In the genomic region with DNA sequence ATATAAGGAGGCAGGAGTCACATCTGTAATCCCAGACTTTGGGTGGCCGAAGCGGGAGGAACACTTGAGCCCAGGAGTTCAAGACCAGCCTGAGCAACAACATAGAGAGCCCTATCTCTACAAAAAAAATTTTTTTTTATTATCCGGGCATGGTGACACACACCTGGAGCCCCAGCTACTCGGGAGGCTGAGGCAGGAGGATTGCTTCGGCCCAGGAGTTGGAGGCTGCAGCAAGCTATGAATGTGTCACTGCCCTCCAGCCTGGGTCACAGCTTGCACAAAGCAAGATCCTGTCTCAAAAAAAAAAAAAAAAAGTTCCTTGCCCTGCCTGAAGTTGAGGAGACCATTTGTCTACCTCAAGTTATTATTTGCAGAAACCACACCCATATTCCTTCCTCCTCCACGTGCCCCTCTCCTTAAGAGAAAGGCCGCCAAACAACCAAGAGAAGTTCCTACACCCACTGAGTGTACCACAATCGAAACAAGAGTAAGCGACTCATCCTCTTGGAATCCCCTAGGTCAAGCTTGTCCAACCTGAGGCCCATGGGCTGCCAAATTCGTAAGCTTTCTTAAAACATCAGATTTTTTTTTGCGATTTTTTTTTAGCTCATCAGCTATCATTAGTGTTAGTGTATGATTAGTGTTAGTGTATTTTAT, we compare ENCODE assay signal across 9 cellular contexts. TPM values are rescaled to one million over a fixed set of nuclear protein-coding genes. Genes with fewer than 3 reads are reported as not detected.
A peak's percentile ranks its signal among the peaks of the same experiment; 100 is the strongest.
DNase-seq lines count a peak whose midpoint lies in the region; ATAC-seq, FAIRE-seq and TF ChIP-seq lines count a peak whose summit lies in the region.
"Had no signal": no experiment of that assay in that cellular context is flagged by ENCODE, and none has a peak within 500 bp of the region (broad histone marks: within the 10 kb centered on the region; RNA-seq: fewer than 3 reads in every experiment).

No MANE protein-coding gene starts in this region.

- H3K9me2 ChIP-seq in HCT116 (ENCODE audit: insufficient read depth): no peaks in the 10 kb centered on the region

- POLR2A ChIA-PET in A673 (lab: Charles Lee; ENCODE audit: low non-redundant PET): no interaction called here
- POLR2A ChIA-PET in HCT116 (lab: Charles Lee): no interaction called here

- H3K4me2 ChIP-seq in HCT116 (ENCODE audit: low read length) (peak overlapping the region; percentile 97), keratinocyte (ENCODE audit: control insufficient read depth, extremely low read depth, insufficient read depth, low read depth, low read length) (peak overlapping the region; percentile 6)
- H3K4me2 ChIP-seq: KMS-11 had no signal

- H3K36me3 ChIP-seq in A673 (ENCODE audit: insufficient read depth, low read length, poor library complexity, severe bottlenecking) (no peaks in the 10 kb centered on the region), HCT116 (ENCODE audit: control insufficient read depth in 1 of 2, insufficient read depth in 2 of 2, low read length in 2 of 2) (no peaks in the 10 kb centered on the region), keratinocyte (ENCODE audit: control insufficient read depth in 2 of 2, extremely low read depth in 1 of 2, insufficient read depth in 2 of 2, low read length in 2 of 2) (peaks cover 0 to 1% of the 10 kb centered on the region in 2 experiments)

- intact Hi-C loops in A673 (cut with micrococcal nuclease; ENCODE audit: unreplicated experiment) (no loop called here), HCT116 (cut with micrococcal nuclease) (loop anchor here (5.0 to 10.0 kb wide), 2 partner anchors 42 to 176 kb away; no protein-coding TSS in a partner anchor)

- no peaks in the 10 kb centered on the region for H3K9me1 ChIP-seq in keratinocyte (ENCODE audit: control insufficient read depth, extremely low read depth, insufficient read depth, low read length)

- H3K9me3 ChIP-seq in A673 (ENCODE audit: low read depth, low read length, poor library complexity, severe bottlenecking) (no peaks in the 10 kb centered on the region), HCT116 (ENCODE audit: control insufficient read depth in 1 of 2, insufficient read depth in 1 of 2, low read depth in 1 of 2, low read length in 2 of 2) (no peaks in the 10 kb centered on the region), keratinocyte (ENCODE audit: control insufficient read depth, low read depth, low read length) (no peaks in the 10 kb centered on the region)

- RAD21 ChIA-PET in HCT116 (lab: Charles Lee; ENCODE audit: low non-redundant PET in 1 of 2, low total read pairs in 2 of 2, uncharacterized antibody in 2 of 2, unreplicated experiment in 2 of 2): no interaction called here

- H2AFZ ChIP-seq in HCT116 (ENCODE audit: low read depth, low read length, poor library complexity, severe bottlenecking): no peak overlapping the region
- no peak overlapping the region for H2AFZ ChIP-seq in keratinocyte (ENCODE audit: control insufficient read depth, low read length)

- H3K79me2 ChIP-seq in HCT116 (ENCODE audit: insufficient read depth, low read length): peaks cover 68% of the 10 kb centered on the region
- peaks cover 42% of the 10 kb centered on the region for H3K79me2 ChIP-seq in keratinocyte (ENCODE audit: control insufficient read depth, insufficient read depth, low read length)

- dilution Hi-C loops in keratinocyte (cut with MboI; ENCODE audit: extremely low pct_ligation_motif_present, low sequenced_read_pairs): no loop called here

- H3K27me3 ChIP-seq in A673 (replicated peaks; ENCODE audit: insufficient read depth, low read depth, low read length, poor library complexity) (no peaks in the 10 kb centered on the region), HCT116 (ENCODE audit: insufficient read depth, low read length) (no peaks in the 10 kb centered on the region), keratinocyte (ENCODE audit: control insufficient read depth, extremely low read depth, insufficient read depth, low read length) (no peaks in the 10 kb centered on the region)

- TF ChIP-seq CTCF in A673 (conservative IDR thresholded peaks at IDR 0.05; ENCODE audit: low read depth, low read length) (no peak), HCT116 (IDR thresholded peaks at IDR 0.05 in 2 of 3, conservative IDR thresholded peaks at IDR 0.05 in 1 of 3; ENCODE audit: borderline replicate concordance in 1 of 3, insufficient read depth in 1 of 3, low read depth in 2 of 3, low read length in 2 of 3) (no peak), keratinocyte (optimal IDR thresholded peaks at IDR 0.05 in 1 of 3, IDR thresholded peaks at IDR 0.05 in 1 of 3, conservative IDR thresholded peaks at IDR 0.05 in 1 of 3; ENCODE audit: extremely low read depth in 1 of 3, insufficient read depth in 2 of 3, low read length in 3 of 3) (no peak)

- FAIRE-seq in keratinocyte (lab: Jason Lieb, UNC): no peak

- no TSS peak for BruUV-seq in A673 (replicated peaks; lab: Mats Ljungman, UMichigan)
- BruUV-seq in HCT116 (replicated peaks; lab: Mats Ljungman, UMichigan): no TSS peak

- H4K20me1 ChIP-seq in HCT116 (ENCODE audit: insufficient read depth): no peaks in the 10 kb centered on the region
- no peaks in the 10 kb centered on the region for H4K20me1 ChIP-seq in keratinocyte (ENCODE audit: control insufficient read depth, extremely low read depth, insufficient read depth, low read length)

- H3K27ac ChIP-seq in A673 (ENCODE audit: low read depth, low read length, poor library complexity, severe bottlenecking) (no peak overlapping the region), HCT116 (ENCODE audit: low read depth, low read length) (no peak overlapping the region; the same call in 1 of the 2 replicates), keratinocyte (ENCODE audit: control insufficient read depth, insufficient read depth, low read length) (no peak overlapping the region)
- H3K27ac ChIP-seq: KMS-11 had no signal

- H3K9ac ChIP-seq in HCT116 (ENCODE audit: low read length) (0 out of 2 replicates have a peak overlapping the region, but pooled peaks have one; percentile 86), keratinocyte (ENCODE audit: control insufficient read depth, extremely low read depth, insufficient read depth, low read length) (no peak overlapping the region)
- H3K9ac ChIP-seq: KMS-11 had no signal

- ATAC-seq in HCT116 (no peak), GM21367 (IDR thresholded peaks at IDR 0.05; ENCODE audit: unreplicated experiment) (no peak), GM18511 (IDR thresholded peaks at IDR 0.05; ENCODE audit: unreplicated experiment) (no peak)

- DNase-seq in A673 (ENCODE audit: low spot score) (no peak), HCT116 (ENCODE audit: low read depth, low spot score) (peak; percentile 36), keratinocyte (ENCODE audit: low read depth, low spot score) (no peak), AG20443 (ENCODE audit: low spot score) (no peak), superior temporal gyrus (ENCODE audit: extremely low spot score) (no peak)
- peak; percentile 21 to 25 for DNase-seq in activated T-cell treated with anti-CD3 and anti-CD28 coated beads, Interleukin-2, amount 50 U/mL, for 48 hours

- no peak for TF ChIP-seq RAD21 in HCT116 (IDR thresholded peaks at IDR 0.05; ENCODE audit: low read depth)

- peaks cover 26% of the 10 kb centered on the region for H3K4me1 ChIP-seq in A673 (ENCODE audit: insufficient read depth, low read length, poor library complexity, severe bottlenecking)
- H3K4me1 ChIP-seq in HCT116 (ENCODE audit: control insufficient read depth in 1 of 2, insufficient read depth in 2 of 2, low read length in 2 of 2): peaks cover 36 to 56% of the 10 kb centered on the region in 2 experiments
- peaks cover 12% of the 10 kb centered on the region for H3K4me1 ChIP-seq in keratinocyte (ENCODE audit: control insufficient read depth, extremely low read depth, insufficient read depth, low read length)

- CTCF ChIA-PET in A673 (lab: Charles Lee): no interaction called here
- CTCF ChIA-PET in HCT116 (lab: Charles Lee): interaction anchor here (1.0 to 2.7 kb wide), 3 partner anchors 82 to 105 kb away, joined by 3 to 29 read pairs (median 12); no protein-coding TSS in a partner anchor

- H3K4me3 ChIP-seq in A673 (ENCODE audit: low read depth, low read length, poor library complexity, severe bottlenecking): peak overlapping the region; percentile 97
- peak overlapping the region in 1 of 2 experiments; percentile 82; a peak in 1 of 4 replicates for H3K4me3 ChIP-seq in HCT116 (replicated peaks in 1 of 2; ENCODE audit: low read depth in 1 of 2, low read length in 2 of 2)
- no peak overlapping the region for H3K4me3 ChIP-seq in keratinocyte (ENCODE audit: control insufficient read depth in 2 of 3, extremely low read depth in 1 of 3, insufficient read depth in 2 of 3, low read depth in 1 of 3, low read length in 3 of 3)

- no peak for TF ChIP-seq POLR2A in HCT116 (IDR thresholded peaks at IDR 0.05; ENCODE audit: borderline replicate concordance, extremely low read depth, insufficient read depth, insufficient read length)

TF ChIP-seq in HCT116, 20 proteins besides CTCF, POLR2A, EP300 and RAD21:
- no peak for TF ChIP-seq YY1 (IDR thresholded peaks at IDR 0.05; ENCODE audit: extremely low read depth, insufficient replicate concordance, low read depth, low read length)
- no peak for TF ChIP-seq EZH2 (IDR thresholded peaks at IDR 0.05)
- no peak for TF ChIP-seq CEBPB (IDR thresholded peaks at IDR 0.05; ENCODE audit: low read depth)
- TF ChIP-seq SP1 (IDR thresholded peaks at IDR 0.05; ENCODE audit: low read depth): no peak
TF ChIP-seq in HCT116: peak in this region for 0.

RNA-seq across cellular contexts. Expression of a gene that starts 2.2 kb away (rescaled TPM):
- total RNA-seq in A673 (2021): 42.9 and 52.0 TPM in 2 replicates
- total RNA-seq in HCT116 (2021; ENCODE audit: unreplicated experiment): 26.3 TPM
- polyA plus RNA-seq in HCT116 (2012): 6.6 and 9.0 TPM in 2 replicates
- 8.8 to 13.8 TPM (median 11.6 TPM) in 3 replicates for polyA plus RNA-seq in keratinocyte
- 1.9 TPM for polyA plus RNA-seq in keratinocyte (2011; ENCODE audit: low read depth)
- 4.7 and 8.4 TPM in 2 replicates for polyA plus RNA-seq in keratinocyte (2011; cell fraction: cytosol; rRNA removed)
- polyA plus RNA-seq in keratinocyte (2011; cell fraction: nucleus; rRNA removed): 14.4 and 17.8 TPM in 2 replicates
- polyA plus RNA-seq in keratinocyte (2012; ENCODE audit: low replicate concordance): 1.6 and 10.0 TPM in 2 replicates
- polyA minus RNA-seq in keratinocyte: 27.7 to 34.2 TPM (median 29.3 TPM) in 3 replicates
- 14.8 TPM for polyA minus RNA-seq in keratinocyte (2011; cell fraction: cytosol; rRNA and poly(A)+ RNA removed)
- 23.8 and 49.2 TPM in 2 replicates for polyA minus RNA-seq in keratinocyte (2011; cell fraction: nucleus; rRNA and poly(A)+ RNA removed)

Comparison
In these comparisons a context has a peak if more than half of its experiments do, and no peak if none do; other contexts are left out.
1. DNase-seq: peak in HCT116 (single experiment) and activated T-cell treated with anti-CD3 and anti-CD28 coated beads, Interleukin-2, amount 50 U/mL, for 48 hours (2 of 2); none in A673 (single experiment), keratinocyte (single experiment), AG20443 (single experiment) and superior temporal gyrus (single experiment).